ENCODE assay signal across 27 cellular contexts in the genomic region with DNA sequence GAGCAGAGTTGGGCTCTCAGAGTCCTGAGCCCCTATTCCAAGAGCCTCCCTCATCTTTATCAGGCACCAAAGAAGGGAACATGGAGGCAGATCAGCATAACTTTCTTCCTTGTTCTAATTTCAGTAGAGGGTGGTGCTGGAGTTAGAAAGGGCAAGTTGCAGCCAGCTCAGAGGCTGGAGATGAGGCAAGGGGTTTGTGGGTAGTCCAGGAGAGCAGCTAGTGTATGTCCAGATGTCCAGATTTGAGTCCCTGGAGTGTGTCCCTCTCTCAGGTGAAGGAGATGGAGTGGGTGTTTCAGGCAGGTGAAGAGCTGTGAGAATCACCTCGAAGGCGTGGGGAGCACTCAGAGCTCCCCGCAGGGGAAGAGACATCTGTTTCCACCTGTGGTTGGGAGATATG. TPM values are rescaled to one million over a fixed set of nuclear protein-coding genes. Genes with fewer than 3 reads are reported as not detected.
A peak's percentile ranks its signal among the peaks of the same experiment; 100 is the strongest.
DNase-seq lines count a peak whose midpoint lies in the region; ATAC-seq and TF ChIP-seq lines count a peak whose summit lies in the region.
"Had no signal": no experiment of that assay in that cellular context is flagged by ENCODE, and none has a peak within 500 bp of the region (broad histone marks: within the 10 kb centered on the region; RNA-seq: fewer than 3 reads in every experiment).

No MANE protein-coding gene starts in this region.

- H2BK120ac ChIP-seq in mesendoderm (ENCODE audit: low read depth, low read length) = no peak overlapping the region

- no peak overlapping the region for H2BK5ac ChIP-seq in mesendoderm (ENCODE audit: low read length)

- no peak overlapping the region for H3K4me3 Mint-ChIP-seq in GM23338
- no peak overlapping the region for H3K4me3 Mint-ChIP-seq in Caco-2 (ENCODE audit: unreplicated experiment)
- H3K4me3 Mint-ChIP-seq: activated T-cell treated with anti-CD3 and anti-CD28 coated beads, Interleukin-2, amount 50 U/mL, for 24 hours; immature natural killer cell; type B pancreatic cell had no signal

- H3K27ac ChIP-seq in GM23338 (ENCODE audit: low read depth) = no peak overlapping the region
- H3K27ac ChIP-seq in coronary artery = peak overlapping the region; percentile 33 to 82
- H3K27ac ChIP-seq in left ventricle myocardium inferior (replicated peaks) = peak overlapping the region; percentile 86
- peak overlapping the region in 12 of 21 experiments; percentile 5 to 67 (median 29) for H3K27ac ChIP-seq in skin epidermis
- no peak overlapping the region for H3K27ac ChIP-seq in mesendoderm (ENCODE audit: low read depth, low read length)
- H3K27ac ChIP-seq: BLaER1, hepatocyte, PC-9 had no signal

- H3K9me3 ChIP-seq in left ventricle myocardium inferior (replicated peaks) (peaks cover 5% of the 10 kb centered on the region), Caco-2 (no peaks in the 10 kb centered on the region)

- no peaks in the 10 kb centered on the region for H3K36me3 Mint-ChIP-seq in GM23338 (ENCODE audit: low read depth)
- H3K36me3 Mint-ChIP-seq in Caco-2 (ENCODE audit: insufficient read depth, unreplicated experiment) = no peaks in the 10 kb centered on the region
- H3K36me3 Mint-ChIP-seq: immature natural killer cell, type B pancreatic cell had no signal

- intact Hi-C loops in left ventricle myocardium inferior (cut with micrococcal nuclease) (loop anchor here (10.0 kb wide), 1 partner anchor 97 kb away; no protein-coding TSS in a partner anchor), Caco-2 (cut with micrococcal nuclease; ENCODE audit: unreplicated experiment) (no loop called here)

- no peak overlapping the region for H3K56ac ChIP-seq in mesendoderm (ENCODE audit: low read length)

- no peak overlapping the region for H3K9ac ChIP-seq in mesendoderm (ENCODE audit: low read length)
- H3K9ac ChIP-seq: BLaER1 had no signal

- H3K27ac Mint-ChIP-seq in GM23338 (no peak overlapping the region), Caco-2 (ENCODE audit: unreplicated experiment) (no peak overlapping the region)
- H3K27ac Mint-ChIP-seq: activated T-cell treated with anti-CD3 and anti-CD28 coated beads, Interleukin-2, amount 50 U/mL, for 24 hours had no signal

- no CpG with 5 or more reads among the region's 3 CpGs for WGBS in mesendoderm (ENCODE audit: extremely low coverage, insufficient coverage, low lambda C conversion rate)

- no peak overlapping the region for H2AK5ac ChIP-seq in mesendoderm (ENCODE audit: low read length)

- no peaks in the 10 kb centered on the region; the same call in 2 of the 3 replicates for H3K4me1 Mint-ChIP-seq in GM23338
- H3K4me1 Mint-ChIP-seq in Caco-2 (ENCODE audit: low read depth, unreplicated experiment) = no peaks in the 10 kb centered on the region
- H3K4me1 Mint-ChIP-seq: immature natural killer cell had no signal

- no peak overlapping the region for H4K8ac ChIP-seq in mesendoderm (ENCODE audit: low read depth, low read length)

- H3F3A ChIP-seq in GM23338 (replicated peaks; ENCODE audit: low read depth) = no peaks in the 10 kb centered on the region

- no TSS peak for BruUV-seq in Caco-2 (replicated peaks; lab: Mats Ljungman, UMichigan)

- H2AFZ ChIP-seq in GM23338 = peak overlapping the region; percentile 28; the same call in 1 of the 2 replicates
- H2AFZ ChIP-seq: hepatocyte, PC-9 had no signal

- H3K4me2 ChIP-seq in GM23338 (no peak overlapping the region), mesendoderm (ENCODE audit: low read length) (no peak overlapping the region)
- H3K4me2 ChIP-seq: BLaER1, hepatocyte, smooth muscle cell had no signal

- H3K4me3 ChIP-seq in GM23338 (no peak overlapping the region), coronary artery (no peak overlapping the region), left ventricle myocardium inferior (no peak overlapping the region), skin epidermis (no peak overlapping the region), Caco-2 (ENCODE audit: low read depth, low read length) (no peak overlapping the region), mesendoderm (ENCODE audit: low read length) (no peak overlapping the region)
- H3K4me3 ChIP-seq: BLaER1, hepatocyte, PC-9, smooth muscle cell had no signal

- H4K20me1 ChIP-seq in GM23338 (replicated peaks; ENCODE audit: insufficient read depth) = no peaks in the 10 kb centered on the region
- H4K20me1 ChIP-seq: BLaER1 had no signal

- H3K79me1 ChIP-seq in mesendoderm (ENCODE audit: low read length) = no peaks in the 10 kb centered on the region

- H4K5ac ChIP-seq in mesendoderm (ENCODE audit: low read length) = no peak overlapping the region

- DNase-seq in GM23338 (ENCODE audit: low spot score) (no peak), coronary artery (ENCODE audit: low spot score) (no peak), left ventricle myocardium inferior (no peak), CD1c-positive myeloid dendritic cell (ENCODE audit: extremely low spot score) (no peak), Caco-2 (no peak), NCI-H226 (no peak), mesendoderm (no peak)
- DNase-seq: activated CD4-positive, alpha-beta T cell treated with anti-CD3 and anti-CD28 coated beads for 48 hours; activated gamma-delta T cell; activated T-cell treated with anti-CD3 and anti-CD28 coated beads, Interleukin-2, amount 50 U/mL, for 24 hours; cerebellar nuclear complex; COR-L47; DND-41; immature natural killer cell; mesenchymal stem cell; MV-4-11; NCI-H146; NCI-H510A; PC-9; SHP77 treated with DMSO at 0.1 percent for 48 hours had no signal

- TF ChIP-seq CTCF in GM23338 (conservative IDR thresholded peaks at IDR 0.05; ENCODE audit: low read depth in 2 of 2) (no peak), coronary artery (IDR thresholded peaks at IDR 0.05) (no peak), left ventricle myocardium inferior (IDR thresholded peaks at IDR 0.05; ENCODE audit: borderline replicate concordance) (no peak), Caco-2 (IDR thresholded peaks at IDR 0.05; ENCODE audit: insufficient read depth in 1 of 2, low read depth in 1 of 2, low read length in 1 of 2, severe bottlenecking in 1 of 2, unreplicated experiment in 1 of 2) (no peak)

- H3K9me2 ChIP-seq in GM23338 (ENCODE audit: insufficient read depth) = no peaks in the 10 kb centered on the region

- H3K36me3 ChIP-seq in GM23338 (ENCODE audit: insufficient read depth) (no peaks in the 10 kb centered on the region), left ventricle myocardium inferior (no peaks in the 10 kb centered on the region), Caco-2 (ENCODE audit: control insufficient read depth, insufficient read depth, low read length) (no peaks in the 10 kb centered on the region), mesendoderm (ENCODE audit: control insufficient read depth, insufficient read depth, low read length) (no peaks in the 10 kb centered on the region)
- H3K36me3 ChIP-seq: BLaER1 had no signal

- CTCF ChIA-PET in Caco-2 (lab: Charles Lee) = no interaction called here

- H3K27me3 ChIP-seq in GM23338 (ENCODE audit: insufficient read depth) (no peaks in the 10 kb centered on the region), left ventricle myocardium inferior (ENCODE audit: low read depth) (peaks cover 84% of the 10 kb centered on the region), Caco-2 (replicated peaks; ENCODE audit: control insufficient read depth, insufficient read depth, low read length) (peaks cover 1% of the 10 kb centered on the region; the same call in 1 of the 2 replicates), mesendoderm (ENCODE audit: insufficient read depth, low read length, poor library complexity) (no peaks in the 10 kb centered on the region)
- H3K27me3 ChIP-seq: BLaER1 had no signal

- POLR2A ChIA-PET in Caco-2 (lab: Charles Lee) = no interaction called here

- H3K27me3 Mint-ChIP-seq in GM23338 (ENCODE audit: insufficient read depth, low read depth, poor library complexity) (peaks cover 2% of the 10 kb centered on the region), Caco-2 (ENCODE audit: insufficient read depth, unreplicated experiment) (peaks cover 2% of the 10 kb centered on the region)

- H3K23ac ChIP-seq in mesendoderm (ENCODE audit: low read length) = no peak overlapping the region

- no peak overlapping the region for H3K18ac ChIP-seq in mesendoderm (ENCODE audit: low read length)

- no peaks in the 10 kb centered on the region for H3K4me1 ChIP-seq in GM23338 (ENCODE audit: insufficient read depth)
- H3K4me1 ChIP-seq in left ventricle myocardium inferior = peaks cover 6% of the 10 kb centered on the region
- no peaks in the 10 kb centered on the region for H3K4me1 ChIP-seq in Caco-2
- H3K4me1 ChIP-seq in mesendoderm (ENCODE audit: control insufficient read depth, low read depth, low read length) = no peaks in the 10 kb centered on the region
- H3K4me1 ChIP-seq: BLaER1 had no signal

- no peak overlapping the region for H3K4ac ChIP-seq in mesendoderm (ENCODE audit: low read depth, low read length)

- H2BK15ac ChIP-seq in mesendoderm (replicated peaks; ENCODE audit: low read depth) = no peak overlapping the region

- no peaks in the 10 kb centered on the region for H3K79me2 ChIP-seq in GM23338 (replicated peaks; ENCODE audit: insufficient read depth)
- H3K79me2 ChIP-seq in mesendoderm (ENCODE audit: control insufficient read depth, insufficient read depth, low read length) = no peaks in the 10 kb centered on the region
- H3K79me2 ChIP-seq: hepatocyte had no signal

- ATAC-seq in GM23338 = no peak

- H3K9me3 Mint-ChIP-seq in GM23338 = no peaks in the 10 kb centered on the region
- no peaks in the 10 kb centered on the region for H3K9me3 Mint-ChIP-seq in Caco-2 (ENCODE audit: unreplicated experiment)
- H3K9me3 Mint-ChIP-seq: immature natural killer cell, type B pancreatic cell had no signal

RNA-seq across cellular contexts. Expression of a gene that starts 0.5 kb away (rescaled TPM):
- total RNA-seq in GM23338 (2014; rRNA removed; shearing (Covaris generic)) = not detected in 2 replicates
- polyA plus RNA-seq in GM23338 (2016; fragmentation: Nextera tagmentation; extraction: Ambion mirVana) = not detected in 2 replicates
- total RNA-seq in left ventricle myocardium inferior (0.14 TPM), Caco-2 (2022) (not detected in 2 replicates)
- not detected for polyA plus RNA-seq in mesendoderm (2013, experiment 1 of 2)
- polyA plus RNA-seq in mesendoderm (2013, experiment 2 of 2) = not detected
- total RNA-seq: fibroblast of villous mesenchyme, hepatocyte, PC-9, smooth muscle cell had no signal
- polyA plus RNA-seq: immature natural killer cell, smooth muscle cell had no signal

RNA-seq across cellular contexts. Expression of a gene that starts 27.5 kb away (rescaled TPM):
- not detected in 2 replicates for total RNA-seq in GM23338 (2014; rRNA removed; shearing (Covaris generic))
- polyA plus RNA-seq in GM23338 (2016; fragmentation: Nextera tagmentation; extraction: Ambion mirVana) = not detected in 2 replicates
- total RNA-seq in left ventricle myocardium inferior (1.0 TPM), Caco-2 (2022) (18.3 and 20.3 TPM in 2 replicates)
- polyA plus RNA-seq in mesendoderm (2013, experiment 1 of 2) = 0.03 TPM
- 0.03 TPM for polyA plus RNA-seq in mesendoderm (2013, experiment 2 of 2)
- total RNA-seq: fibroblast of villous mesenchyme had no signal

RNA-seq across cellular contexts. Expression of a gene that starts 48.6 kb away (rescaled TPM):
- not detected in 2 replicates for total RNA-seq in GM23338 (2014; rRNA removed; shearing (Covaris generic))
- not detected in 2 replicates for polyA plus RNA-seq in GM23338 (2016; fragmentation: Nextera tagmentation; extraction: Ambion mirVana)
- not detected for total RNA-seq in left ventricle myocardium inferior
- 0.81 and 1.2 TPM in 2 replicates for total RNA-seq in Caco-2 (2022)
- polyA plus RNA-seq in mesendoderm (2013, experiment 1 of 2) = not detected
- polyA plus RNA-seq in mesendoderm (2013, experiment 2 of 2) = not detected
- total RNA-seq: fibroblast of villous mesenchyme, posterior vena cava had no signal

RNA-seq across cellular contexts. Expression of a gene that starts 50.1 kb away (rescaled TPM):
- total RNA-seq in GM23338 (2014; rRNA removed; shearing (Covaris generic)) = 4.2 and 6.9 TPM in 2 replicates
- polyA plus RNA-seq in GM23338 (2016; fragmentation: Nextera tagmentation; extraction: Ambion mirVana) = 2.0 and 2.2 TPM in 2 replicates
- 6.7 TPM for total RNA-seq in left ventricle myocardium inferior
- 20.9 and 26.8 TPM in 2 replicates for total RNA-seq in Caco-2 (2022)
- polyA plus RNA-seq in mesendoderm (2013, experiment 1 of 2) = 1.2 TPM
- 1.1 TPM for polyA plus RNA-seq in mesendoderm (2013, experiment 2 of 2)

Comparison
In these comparisons a context has a peak if more than half of its experiments do, and no peak if none do; other contexts are left out.
1. H3K27ac ChIP-seq: peak in coronary artery (2 of 2), left ventricle myocardium inferior (single experiment) and skin epidermis (12 of 21); none in GM23338 (single experiment) and mesendoderm (single experiment).